In the genomic region with DNA sequence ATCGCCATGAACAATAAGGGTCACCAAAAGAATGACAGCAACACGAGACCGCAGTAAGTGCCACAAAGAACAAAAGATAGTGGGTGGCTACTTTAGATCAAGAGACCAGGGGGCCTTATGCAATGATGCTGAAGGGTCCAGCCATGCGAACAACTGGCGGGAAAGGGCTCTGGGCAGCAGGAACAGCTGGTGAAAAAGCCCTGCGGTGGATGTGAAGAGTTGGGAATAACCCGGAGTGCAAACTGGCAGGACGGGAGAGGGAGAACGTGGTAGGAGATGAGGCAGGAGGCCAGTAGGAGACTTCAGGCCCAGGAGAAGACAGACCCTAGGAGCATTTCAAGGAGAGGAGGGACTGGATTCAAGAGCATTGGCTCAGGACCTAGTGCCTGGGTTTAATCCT, we compare ENCODE assay signal across 17 cellular contexts.
"Had no signal": no experiment of that assay in that cellular context is flagged by ENCODE, and none has a peak within 500 bp of the region (broad histone marks: within the 10 kb centered on the region; RNA-seq: fewer than 3 reads in every experiment).

No MANE protein-coding gene starts in this region.

- H3K36me3 ChIP-seq: neural progenitor cell had no signal

- ATAC-seq: activated CD4-positive, CD25-positive, alpha-beta regulatory T cell treated with anti-CD3 and anti-CD28 coated beads, Interleukin-2, amount 50 U/mL, for 24 hours; activated T-cell treated with anti-CD3 and anti-CD28 coated beads, Interleukin-2, amount 50 U/mL, for 4 hours; body of pancreas; esophagus mucosa; stimulated activated naive CD8-positive, alpha-beta T cell treated with anti-CD3 and anti-CD28 coated beads, Interleukin-15, Interleukin-2, amounts not matched to agents 100 U/mL and 50 U/mL, for 24 hours had no signal

- H2AFZ ChIP-seq: neural progenitor cell had no signal

- H3K9ac ChIP-seq: neural progenitor cell had no signal

- H3K27ac ChIP-seq: neural progenitor cell had no signal

- H3K9me3 ChIP-seq: body of pancreas, tibial nerve had no signal

- H3K4me2 ChIP-seq: neural progenitor cell had no signal

- H3K4me3 ChIP-seq: body of pancreas, lung, neural progenitor cell, tibial nerve had no signal

- DNase-seq: activated CD4-positive, alpha-beta T cell treated with anti-CD3 and anti-CD28 coated beads, Interleukin-2, amount 50 U/mL, for 1 hour; activated CD8-positive, alpha-beta memory T cell treated with anti-CD3 and anti-CD28 coated beads, Interleukin-2, amount 50 U/mL, for 4 hours; activated naive CD4-positive, alpha-beta T cell treated with anti-CD3 and anti-CD28 coated beads for 36 hours; activated T-cell treated with anti-CD3 and anti-CD28 coated beads, Interleukin-2, amount 50 U/mL, for 4 hours; body of pancreas; effector CD4-positive, alpha-beta T cell; hippocampal formation; islet precursor cell; left colon; midbrain; stimulated activated CD4-positive, alpha-beta T cell treated with anti-CD3 and anti-CD28 coated beads, Interleukin-2, amount 100 ng/mL, for 24 hours; stimulated activated naive CD8-positive, alpha-beta T cell treated with anti-CD3 and anti-CD28 coated beads, Interleukin-15, Interleukin-2, amounts not matched to agents 100 U/mL and 50 U/mL, for 24 hours had no signal

- H3K27me3 ChIP-seq: body of pancreas, neural progenitor cell, tibial nerve had no signal
